9 cellular contexts compared by ENCODE assay signal in the genomic region with DNA sequence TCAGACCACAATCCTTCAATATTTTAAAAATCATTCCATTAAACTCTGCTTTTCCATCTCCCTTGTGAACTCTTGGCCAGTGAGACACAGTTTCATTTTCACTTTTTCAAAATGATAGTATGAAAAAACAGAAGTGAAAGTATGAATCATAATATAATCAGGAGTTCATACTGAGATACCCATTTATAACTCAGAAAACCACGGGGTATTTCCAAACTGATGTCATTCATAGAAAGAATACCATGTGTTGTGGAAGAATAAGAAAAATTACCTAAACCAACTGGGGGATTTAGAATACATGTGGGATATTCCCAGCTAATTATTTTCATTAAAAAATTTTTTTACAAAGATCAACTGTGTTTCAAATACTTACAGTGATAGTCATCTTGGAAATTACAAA.
DNase-seq lines count a peak whose midpoint lies in the region; ATAC-seq and TF ChIP-seq lines count a peak whose summit lies in the region.
"Had no signal": no experiment of that assay in that cellular context is flagged by ENCODE, and none has a peak within 500 bp of the region (broad histone marks: within the 10 kb centered on the region; RNA-seq: fewer than 3 reads in every experiment).

No MANE protein-coding gene starts in this region.

- H3K4me3 ChIP-seq in thyroid gland (replicated peaks in 1 of 3) = no peak overlapping the region

- TF ChIP-seq POLR2A in thyroid gland (IDR thresholded peaks at IDR 0.05) = no peak

- ATAC-seq in GM18909 (IDR thresholded peaks at IDR 0.05; ENCODE audit: poor library complexity, unreplicated experiment) = peak; percentile 59
- peak; percentile 56 for ATAC-seq in HG03103 (IDR thresholded peaks at IDR 0.05; ENCODE audit: low read depth, unreplicated experiment)

- peak; percentile 32 for DNase-seq in AG08396 (ENCODE audit: low spot score)
- peak; percentile 54 for DNase-seq in SKM-1 treated with dmso at 0.1 percent for 144 hours (lab: John Stamatoyannopoulos, UW; ENCODE audit: unreplicated experiment)
- DNase-seq in germinal center (ENCODE audit: low spot score) = peak; percentile 71
- no peak for DNase-seq in HuH-7.5 (ENCODE audit: low spot score)
- DNase-seq in thyroid gland = no peak
- no peak for DNase-seq in NCI-H2081 treated with DMSO at 0.1 percent for 48 hours (lab: John Stamatoyannopoulos, UW)
- DNase-seq: heart left ventricle had no signal

- intact Hi-C loops in thyroid gland (cut with DNase I) = no loop called here

- WGBS in thyroid gland, 2 donors = 38 to 57% methylated on average over 1 of the region's 1 CpG

- H3K36me3 ChIP-seq in thyroid gland = no peaks in the 10 kb centered on the region
- H3K36me3 ChIP-seq: heart left ventricle had no signal

- H3K27me3 ChIP-seq in thyroid gland = no peaks in the 10 kb centered on the region
- H3K27me3 ChIP-seq: heart left ventricle had no signal

- no peaks in the 10 kb centered on the region for H3K4me1 ChIP-seq in thyroid gland

- no peaks in the 10 kb centered on the region for H3K9me3 ChIP-seq in thyroid gland
- H3K9me3 ChIP-seq: heart left ventricle had no signal

- H3K27ac ChIP-seq in thyroid gland = no peak overlapping the region

- TF ChIP-seq CTCF in thyroid gland (IDR thresholded peaks at IDR 0.05) = no peak

Comparison
In these comparisons a context has a peak if more than half of its experiments do, and no peak if none do; other contexts are left out.
1. DNase-seq: peak in AG08396 (single experiment), SKM-1 treated with dmso at 0.1 percent for 144 hours (single experiment) and germinal center (single experiment); none in HuH-7.5 (single experiment), thyroid gland (0 of 2) and NCI-H2081 treated with DMSO at 0.1 percent for 48 hours (single experiment).